ENCODE assay signal across 8 cellular contexts in genomic region chr22:44701824-44702478, GRCh38. TPM values are rescaled to one million over a fixed set of nuclear protein-coding genes. Genes with fewer than 3 reads are reported as not detected.
DNase-seq lines count a peak whose midpoint lies in the region; ATAC-seq and TF ChIP-seq lines count a peak whose summit lies in the region.

TSS of gene PRR5 (plus strand) at chr22:44702204. CDS start at chr22:44702475, 271 bp downstream.

- peak within 1 kb of the TSS; percentile 27 to 43 for H3K27ac ChIP-seq in ovary
- no peak within 1 kb of the TSS for H3K27ac ChIP-seq in thyroid gland

- no peak for TF ChIP-seq POLR2A in ovary (IDR thresholded peaks at IDR 0.05)
- TF ChIP-seq POLR2A in thyroid gland (IDR thresholded peaks at IDR 0.05), result no peak

- H3K27me3 ChIP-seq in BJ (ENCODE audit: control insufficient read depth, insufficient read depth, low read length) (no peaks in the 10 kb centered on the region), ovary (no peaks in the 10 kb centered on the region), thyroid gland (no peaks in the 10 kb centered on the region)

- peaks cover 13% of the 10 kb centered on the region for H3K4me1 ChIP-seq in ovary (ENCODE audit: insufficient read depth)
- peaks cover 10 to 23% of the 10 kb centered on the region in 2 donors for H3K4me1 ChIP-seq in thyroid gland

- 1 to 11% (median 1%) methylated on average over 9 to 82 of the region's 88 CpGs for WGBS in ovary, 3 donors
- 19% methylated on average over 5 of the region's 88 CpGs; no CpG with 5 or more reads in 1 of the 2 donors for WGBS in thyroid gland, 2 donors

- H3K4me3 ChIP-seq in BJ (ENCODE audit: low read depth, low read length) (peak within 1 kb of the TSS; percentile 63), ovary (peak within 1 kb of the TSS; percentile 51), thyroid gland (replicated peaks in 1 of 3) (peak within 1 kb of the TSS; percentile 36 to 50 (median 48))

- DNase-seq in BJ (ENCODE audit: low read depth) (peak; percentile 29), SK-MEL-5 (ENCODE audit: low read depth, low spot score) (peak; percentile 85), glomerular endothelial cell (ENCODE audit: extremely low read depth, low read depth, low spot score) (no peak), ovary (peak; percentile 79 to 89 (median 87)), thyroid gland (peak; percentile 75 to 80)
- peak; percentile 81 for DNase-seq in activated naive CD4-positive, alpha-beta T cell treated with Interleukin-2 at 50 U/mL for 16 hours

- POLR2A ChIA-PET in BJ (lab: Charles Lee), result no interaction called here

- CTCF ChIA-PET in BJ (lab: Yijun Ruan, JAX), result no interaction called here

- TF ChIP-seq CTCF in BJ (IDR thresholded peaks at IDR 0.05; ENCODE audit: insufficient read depth, low read depth, low read length) (no peak), ovary (IDR thresholded peaks at IDR 0.05) (no peak), thyroid gland (IDR thresholded peaks at IDR 0.05) (no peak)

- intact Hi-C loops in ovary (cut with DNase I), result loop anchor here in 1 of 4 donors (2.0 kb wide), 1 partner anchor 27 kb away; no protein-coding TSS in a partner anchor
- intact Hi-C loops in thyroid gland (cut with DNase I), result no loop called here

- peaks cover 3% of the 10 kb centered on the region for H3K36me3 ChIP-seq in BJ (ENCODE audit: control insufficient read depth, insufficient read depth, low read length)
- H3K36me3 ChIP-seq in ovary, result no peaks in the 10 kb centered on the region
- no peaks in the 10 kb centered on the region for H3K36me3 ChIP-seq in thyroid gland

- in situ Hi-C loops in SK-MEL-5 (cut with HindIII; ENCODE audit: low pct_unique_long_range_greater_than_20kb, low sequenced_read_pairs), result no loop called here

- peak; percentile 74 for ATAC-seq in GM19324 (IDR thresholded peaks at IDR 0.05; ENCODE audit: low FRiP score, unreplicated experiment)
- ATAC-seq in HG03565 (IDR thresholded peaks at IDR 0.05; ENCODE audit: unreplicated experiment), result peak; percentile 58

- H3K9me3 ChIP-seq in ovary (no peaks in the 10 kb centered on the region), thyroid gland (no peaks in the 10 kb centered on the region)

- TF ChIP-seq EP300 in ovary (IDR thresholded peaks at IDR 0.05), result no peak

RNA-seq across cellular contexts. Expression of gene PRR5, which starts in this region (rescaled TPM):
- polyA plus RNA-seq in BJ (2011; rRNA removed) (18.2 and 33.4 TPM in 2 replicates), ovary (10 to 100 TPM in 1 of 2 donors, 1 to 10 TPM in 1; 4.0 to 17.3 TPM)
- 17.0 and 21.2 TPM in 2 replicates for polyA minus RNA-seq in BJ (2011; rRNA and poly(A)+ RNA removed)
- total RNA-seq in SK-MEL-5 (2014; rRNA removed; shearing (Covaris generic)), result 11.1 and 11.3 TPM in 2 replicates
- polyA plus RNA-seq in SK-MEL-5 (2015; cell fraction: cytosol; rRNA removed), result 30.5 and 35.3 TPM in 2 replicates
- 32.2 and 39.5 TPM in 2 replicates for polyA plus RNA-seq in SK-MEL-5 (2015; cell fraction: nucleus; rRNA removed)
- total RNA-seq in glomerular endothelial cell (25.4 and 27.8 TPM in 2 replicates), ovary (10 to 100 TPM in 6 of 7 donors, 1 to 10 TPM in 1; 6.7 to 21.1 (median 16.8) TPM), thyroid gland (10 to 100 TPM; 17.3 to 31.8 (median 26.9) TPM)

Comparison
In these comparisons a context has a peak if more than half of its experiments do, and no peak if none do; other contexts are left out.
1. H3K27ac ChIP-seq: peak in ovary (2 of 2); none in thyroid gland (0 of 3).
2. Peak in every context shown above with its lines, with median percentiles within 50 percentile points of each other: H3K4me3 ChIP-seq.